1 cellular context compared by ENCODE assay signal in the genomic region with DNA sequence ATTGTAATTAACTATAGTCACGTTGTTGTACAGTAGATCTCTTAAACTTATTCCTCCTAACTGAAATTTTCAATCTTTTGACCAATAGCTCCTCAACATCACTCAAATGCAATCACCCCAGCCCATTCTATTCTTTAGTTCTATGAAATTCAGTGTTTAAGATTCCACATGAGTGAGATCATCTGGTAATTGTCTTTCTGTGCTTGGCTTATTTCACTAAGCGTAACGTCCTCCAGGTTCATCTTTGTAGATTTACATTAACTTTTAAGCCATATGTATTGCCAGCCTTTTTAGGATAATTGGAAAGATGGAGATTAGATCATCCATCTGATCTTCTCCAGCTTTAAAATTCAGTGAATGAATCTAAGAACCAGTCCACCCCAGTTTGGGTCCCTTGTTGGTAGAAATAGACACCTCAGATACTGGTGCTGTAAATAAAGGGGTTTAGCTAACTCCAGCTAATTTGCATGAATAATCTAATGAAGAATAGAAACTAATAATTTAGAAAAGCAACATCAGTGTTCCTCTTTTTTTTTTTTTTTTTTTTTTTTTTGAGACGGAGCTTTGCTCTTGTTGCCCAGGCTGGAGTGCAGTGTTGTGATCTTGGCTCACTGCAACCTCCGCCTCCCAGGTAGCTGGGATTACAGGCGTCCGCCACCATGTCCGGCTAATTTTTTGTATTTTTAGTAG.
TF ChIP-seq lines count a peak whose summit lies in the region.

No MANE protein-coding gene starts in this region.

TF ChIP-seq in H1, 55 proteins besides CTCF, POLR2A, EP300 and RAD21:
- no peak for TF ChIP-seq NRF1 (IDR thresholded peaks at IDR 0.05; ENCODE audit: low read depth, low read length)
- TF ChIP-seq JUND (IDR thresholded peaks at IDR 0.05; ENCODE audit: low read length), result peak; percentile 47; the same call in 1 of the 2 replicates
- TF ChIP-seq TCF12 (IDR thresholded peaks at IDR 0.05; ENCODE audit: low read depth, low read length), result no peak
- no peak for TF ChIP-seq KDM5A (IDR thresholded peaks at IDR 0.05; ENCODE audit: low read length)
- TF ChIP-seq RNF2 (IDR thresholded peaks at IDR 0.05; ENCODE audit: borderline replicate concordance, low read depth, low read length, missing control alignments, poor library complexity, severe bottlenecking), result no peak
- peak; percentile 54; the same call in 1 of the 2 replicates for TF ChIP-seq JUN (IDR thresholded peaks at IDR 0.05; ENCODE audit: low read depth, low read length)
- TF ChIP-seq MAFK (IDR thresholded peaks at IDR 0.05; ENCODE audit: low read depth, low read length), result no peak
